ENCODE assay signal across 1 cellular context in the genomic region with DNA sequence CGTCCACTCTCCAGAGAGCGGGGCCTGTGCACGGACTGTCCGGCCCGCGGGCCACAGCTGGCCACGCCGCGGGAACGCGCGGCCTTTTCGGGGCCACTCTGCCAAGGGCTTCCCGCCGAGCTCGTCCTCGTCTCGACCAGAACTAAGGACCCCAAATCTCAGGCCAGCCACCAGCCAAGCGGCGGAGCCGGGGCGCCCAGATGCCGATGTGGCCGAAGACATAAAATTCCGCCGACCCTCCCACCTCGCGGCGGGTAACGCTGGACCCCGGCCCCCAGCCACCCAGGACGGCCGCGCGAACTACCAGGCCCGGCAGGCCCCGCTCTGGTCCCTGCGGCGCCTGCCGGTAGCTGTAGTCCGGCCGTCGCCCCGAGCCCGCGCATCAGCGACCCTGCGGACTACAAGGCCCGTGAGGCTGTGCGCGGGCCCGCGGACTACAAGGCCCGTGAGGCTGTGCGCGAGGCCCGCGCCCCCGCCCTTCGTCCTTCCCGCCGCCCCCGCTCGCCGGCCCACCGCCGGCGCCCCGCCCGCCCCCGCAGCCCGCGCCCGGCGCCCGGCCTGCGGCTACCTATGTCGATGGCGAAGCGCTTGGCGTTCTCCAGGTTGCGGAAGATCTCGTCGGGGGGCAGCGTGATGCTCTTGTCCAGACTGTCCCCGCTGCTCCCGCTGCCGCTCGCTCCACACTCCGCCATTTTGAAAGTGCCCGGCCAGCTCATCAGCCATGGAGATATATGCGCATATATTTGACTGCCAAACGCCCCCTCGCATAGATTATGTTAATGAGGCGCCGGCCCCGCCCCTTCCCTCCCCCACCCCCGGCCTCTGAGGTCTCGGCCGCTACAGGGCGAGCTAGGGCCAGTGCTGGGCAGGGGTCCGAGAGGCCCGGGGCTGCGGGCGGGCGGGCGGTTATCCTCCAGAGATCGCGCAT.
A peak's percentile ranks its signal among the peaks of the same experiment; 100 is the strongest.
TF ChIP-seq lines count a peak whose summit lies in the region.

A gene (minus strand): TSS at position 701 of the 928 bp plus-strand sequence. CDS start 9 bp downstream, at position 692.

TF ChIP-seq in K562, 482 proteins besides CTCF, POLR2A, EP300 and RAD21 (continued from another document and continues in another):
- TF ChIP-seq, protein P1, sequence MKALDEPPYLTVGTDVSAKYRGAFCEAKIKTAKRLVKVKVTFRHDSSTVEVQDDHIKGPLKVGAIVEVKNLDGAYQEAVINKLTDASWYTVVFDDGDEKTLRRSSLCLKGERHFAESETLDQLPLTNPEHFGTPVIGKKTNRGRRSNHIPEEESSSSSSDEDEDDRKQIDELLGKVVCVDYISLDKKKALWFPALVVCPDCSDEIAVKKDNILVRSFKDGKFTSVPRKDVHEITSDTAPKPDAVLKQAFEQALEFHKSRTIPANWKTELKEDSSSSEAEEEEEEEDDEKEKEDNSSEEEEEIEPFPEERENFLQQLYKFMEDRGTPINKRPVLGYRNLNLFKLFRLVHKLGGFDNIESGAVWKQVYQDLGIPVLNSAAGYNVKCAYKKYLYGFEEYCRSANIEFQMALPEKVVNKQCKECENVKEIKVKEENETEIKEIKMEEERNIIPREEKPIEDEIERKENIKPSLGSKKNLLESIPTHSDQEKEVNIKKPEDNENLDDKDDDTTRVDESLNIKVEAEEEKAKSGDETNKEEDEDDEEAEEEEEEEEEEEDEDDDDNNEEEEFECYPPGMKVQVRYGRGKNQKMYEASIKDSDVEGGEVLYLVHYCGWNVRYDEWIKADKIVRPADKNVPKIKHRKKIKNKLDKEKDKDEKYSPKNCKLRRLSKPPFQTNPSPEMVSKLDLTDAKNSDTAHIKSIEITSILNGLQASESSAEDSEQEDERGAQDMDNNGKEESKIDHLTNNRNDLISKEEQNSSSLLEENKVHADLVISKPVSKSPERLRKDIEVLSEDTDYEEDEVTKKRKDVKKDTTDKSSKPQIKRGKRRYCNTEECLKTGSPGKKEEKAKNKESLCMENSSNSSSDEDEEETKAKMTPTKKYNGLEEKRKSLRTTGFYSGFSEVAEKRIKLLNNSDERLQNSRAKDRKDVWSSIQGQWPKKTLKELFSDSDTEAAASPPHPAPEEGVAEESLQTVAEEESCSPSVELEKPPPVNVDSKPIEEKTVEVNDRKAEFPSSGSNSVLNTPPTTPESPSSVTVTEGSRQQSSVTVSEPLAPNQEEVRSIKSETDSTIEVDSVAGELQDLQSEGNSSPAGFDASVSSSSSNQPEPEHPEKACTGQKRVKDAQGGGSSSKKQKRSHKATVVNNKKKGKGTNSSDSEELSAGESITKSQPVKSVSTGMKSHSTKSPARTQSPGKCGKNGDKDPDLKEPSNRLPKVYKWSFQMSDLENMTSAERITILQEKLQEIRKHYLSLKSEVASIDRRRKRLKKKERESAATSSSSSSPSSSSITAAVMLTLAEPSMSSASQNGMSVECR (CRISPR knock-in tag; IDR thresholded peaks at IDR 0.05): peak; percentile 42; the same call in 1 of the 2 replicates
- TF ChIP-seq FOXM1 (IDR thresholded peaks at IDR 0.05; ENCODE audit: low read depth) (no peak), FOXM1 (CRISPR knock-in tag; IDR thresholded peaks at IDR 0.05; ENCODE audit: low read depth) (0 out of 2 replicates have a peak, but pooled peaks have one; percentile 45), SAP30 (IDR thresholded peaks at IDR 0.05; ENCODE audit: borderline replicate concordance, insufficient read depth, low read depth, low read length, poor library complexity, severe bottlenecking) (no peak), SREBF1 (IDR thresholded peaks at IDR 0.05; ENCODE audit: borderline replicate concordance, low read depth, low read length) (peak; percentile 74; the same call in 1 of the 2 replicates), RBM14 (IDR thresholded peaks at IDR 0.05; ENCODE audit: borderline replicate concordance, insufficient read depth, low read depth, low read length) (no peak), FUS (optimal IDR thresholded peaks at IDR 0.05; ENCODE audit: low read depth, low read length) (no peak), NCOR1 (IDR thresholded peaks at IDR 0.05) (no peak), JUNB (CRISPR knock-in tag; conservative IDR thresholded peaks at IDR 0.05) (no peak), EZH2 (IDR thresholded peaks at IDR 0.05; ENCODE audit: borderline replicate concordance, low read depth, low read length) (no peak), POLR2H (tag; IDR thresholded peaks at IDR 0.05; ENCODE audit: low read depth) (no peak), CREB1 (IDR thresholded peaks at IDR 0.05) (peak; percentile 58; the same call in 1 of the 2 replicates), CREB1 (CRISPR knock-in tag; IDR thresholded peaks at IDR 0.05) (peak; percentile 85), CHCHD3 (CRISPR knock-in tag; IDR thresholded peaks at IDR 0.05) (no peak), SRSF9 (IDR thresholded peaks at IDR 0.05; ENCODE audit: borderline replicate concordance, low read depth, low read length) (no peak), OTX1 (CRISPR knock-in tag; IDR thresholded peaks at IDR 0.05) (no peak), KDM1A (IDR thresholded peaks at IDR 0.05) (no peak), DMBX1 (CRISPR knock-in tag; IDR thresholded peaks at IDR 0.05; ENCODE audit: borderline replicate concordance) (peak; percentile 98), HNRNPUL1 (IDR thresholded peaks at IDR 0.05; ENCODE audit: low read length) (no peak)
- TF ChIP-seq, protein P2, sequence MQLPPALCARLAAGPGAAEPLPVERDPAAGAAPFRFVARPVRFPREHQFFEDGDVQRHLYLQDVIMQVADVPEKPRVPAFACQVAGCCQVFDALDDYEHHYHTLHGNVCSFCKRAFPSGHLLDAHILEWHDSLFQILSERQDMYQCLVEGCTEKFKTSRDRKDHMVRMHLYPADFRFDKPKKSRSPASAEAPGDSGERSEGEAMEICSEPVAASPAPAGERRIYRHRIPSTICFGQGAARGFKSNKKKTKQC (CRISPR knock-in tag; IDR thresholded peaks at IDR 0.05): no peak; the same call in 1 of the 2 replicates
- TF ChIP-seq, protein P3, sequence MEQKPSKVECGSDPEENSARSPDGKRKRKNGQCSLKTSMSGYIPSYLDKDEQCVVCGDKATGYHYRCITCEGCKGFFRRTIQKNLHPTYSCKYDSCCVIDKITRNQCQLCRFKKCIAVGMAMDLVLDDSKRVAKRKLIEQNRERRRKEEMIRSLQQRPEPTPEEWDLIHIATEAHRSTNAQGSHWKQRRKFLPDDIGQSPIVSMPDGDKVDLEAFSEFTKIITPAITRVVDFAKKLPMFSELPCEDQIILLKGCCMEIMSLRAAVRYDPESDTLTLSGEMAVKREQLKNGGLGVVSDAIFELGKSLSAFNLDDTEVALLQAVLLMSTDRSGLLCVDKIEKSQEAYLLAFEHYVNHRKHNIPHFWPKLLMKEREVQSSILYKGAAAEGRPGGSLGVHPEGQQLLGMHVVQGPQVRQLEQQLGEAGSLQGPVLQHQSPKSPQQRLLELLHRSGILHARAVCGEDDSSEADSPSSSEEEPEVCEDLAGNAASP (IDR thresholded peaks at IDR 0.05): no peak
- TF ChIP-seq, protein P4, sequence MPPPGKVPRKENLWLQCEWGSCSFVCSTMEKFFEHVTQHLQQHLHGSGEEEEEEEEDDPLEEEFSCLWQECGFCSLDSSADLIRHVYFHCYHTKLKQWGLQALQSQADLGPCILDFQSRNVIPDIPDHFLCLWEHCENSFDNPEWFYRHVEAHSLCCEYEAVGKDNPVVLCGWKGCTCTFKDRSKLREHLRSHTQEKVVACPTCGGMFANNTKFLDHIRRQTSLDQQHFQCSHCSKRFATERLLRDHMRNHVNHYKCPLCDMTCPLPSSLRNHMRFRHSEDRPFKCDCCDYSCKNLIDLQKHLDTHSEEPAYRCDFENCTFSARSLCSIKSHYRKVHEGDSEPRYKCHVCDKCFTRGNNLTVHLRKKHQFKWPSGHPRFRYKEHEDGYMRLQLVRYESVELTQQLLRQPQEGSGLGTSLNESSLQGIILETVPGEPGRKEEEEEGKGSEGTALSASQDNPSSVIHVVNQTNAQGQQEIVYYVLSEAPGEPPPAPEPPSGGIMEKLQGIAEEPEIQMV (tag; conservative IDR thresholded peaks at IDR 0.05; ENCODE audit: low read depth): no peak
- TF ChIP-seq, protein P5, sequence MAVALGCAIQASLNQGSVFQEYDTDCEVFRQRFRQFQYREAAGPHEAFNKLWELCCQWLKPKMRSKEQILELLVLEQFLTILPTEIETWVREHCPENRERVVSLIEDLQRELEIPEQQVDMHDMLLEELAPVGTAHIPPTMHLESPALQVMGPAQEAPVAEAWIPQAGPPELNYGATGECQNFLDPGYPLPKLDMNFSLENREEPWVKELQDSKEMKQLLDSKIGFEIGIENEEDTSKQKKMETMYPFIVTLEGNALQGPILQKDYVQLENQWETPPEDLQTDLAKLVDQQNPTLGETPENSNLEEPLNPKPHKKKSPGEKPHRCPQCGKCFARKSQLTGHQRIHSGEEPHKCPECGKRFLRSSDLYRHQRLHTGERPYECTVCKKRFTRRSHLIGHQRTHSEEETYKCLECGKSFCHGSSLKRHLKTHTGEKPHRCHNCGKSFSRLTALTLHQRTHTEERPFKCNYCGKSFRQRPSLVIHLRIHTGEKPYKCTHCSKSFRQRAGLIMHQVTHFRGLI (CRISPR knock-in tag; IDR thresholded peaks at IDR 0.05): peak; percentile 72; the same call in 1 of the 2 replicates
- TF ChIP-seq, protein P6, sequence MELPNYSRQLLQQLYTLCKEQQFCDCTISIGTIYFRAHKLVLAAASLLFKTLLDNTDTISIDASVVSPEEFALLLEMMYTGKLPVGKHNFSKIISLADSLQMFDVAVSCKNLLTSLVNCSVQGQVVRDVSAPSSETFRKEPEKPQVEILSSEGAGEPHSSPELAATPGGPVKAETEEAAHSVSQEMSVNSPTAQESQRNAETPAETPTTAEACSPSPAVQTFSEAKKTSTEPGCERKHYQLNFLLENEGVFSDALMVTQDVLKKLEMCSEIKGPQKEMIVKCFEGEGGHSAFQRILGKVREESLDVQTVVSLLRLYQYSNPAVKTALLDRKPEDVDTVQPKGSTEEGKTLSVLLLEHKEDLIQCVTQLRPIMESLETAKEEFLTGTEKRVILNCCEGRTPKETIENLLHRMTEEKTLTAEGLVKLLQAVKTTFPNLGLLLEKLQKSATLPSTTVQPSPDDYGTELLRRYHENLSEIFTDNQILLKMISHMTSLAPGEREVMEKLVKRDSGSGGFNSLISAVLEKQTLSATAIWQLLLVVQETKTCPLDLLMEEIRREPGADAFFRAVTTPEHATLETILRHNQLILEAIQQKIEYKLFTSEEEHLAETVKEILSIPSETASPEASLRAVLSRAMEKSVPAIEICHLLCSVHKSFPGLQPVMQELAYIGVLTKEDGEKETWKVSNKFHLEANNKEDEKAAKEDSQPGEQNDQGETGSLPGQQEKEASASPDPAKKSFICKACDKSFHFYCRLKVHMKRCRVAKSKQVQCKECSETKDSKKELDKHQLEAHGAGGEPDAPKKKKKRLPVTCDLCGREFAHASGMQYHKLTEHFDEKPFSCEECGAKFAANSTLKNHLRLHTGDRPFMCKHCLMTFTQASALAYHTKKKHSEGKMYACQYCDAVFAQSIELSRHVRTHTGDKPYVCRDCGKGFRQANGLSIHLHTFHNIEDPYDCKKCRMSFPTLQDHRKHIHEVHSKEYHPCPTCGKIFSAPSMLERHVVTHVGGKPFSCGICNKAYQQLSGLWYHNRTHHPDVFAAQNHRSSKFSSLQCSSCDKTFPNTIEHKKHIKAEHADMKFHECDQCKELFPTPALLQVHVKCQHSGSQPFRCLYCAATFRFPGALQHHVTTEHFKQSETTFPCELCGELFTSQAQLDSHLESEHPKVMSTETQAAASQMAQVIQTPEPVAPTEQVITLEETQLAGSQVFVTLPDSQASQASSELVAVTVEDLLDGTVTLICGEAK (IDR thresholded peaks at IDR 0.05): 0 out of 2 replicates have a peak, but pooled peaks have one; percentile 33
- TF ChIP-seq, protein P6 (CRISPR knock-in tag; IDR thresholded peaks at IDR 0.05): no peak
- TF ChIP-seq, protein P7, sequence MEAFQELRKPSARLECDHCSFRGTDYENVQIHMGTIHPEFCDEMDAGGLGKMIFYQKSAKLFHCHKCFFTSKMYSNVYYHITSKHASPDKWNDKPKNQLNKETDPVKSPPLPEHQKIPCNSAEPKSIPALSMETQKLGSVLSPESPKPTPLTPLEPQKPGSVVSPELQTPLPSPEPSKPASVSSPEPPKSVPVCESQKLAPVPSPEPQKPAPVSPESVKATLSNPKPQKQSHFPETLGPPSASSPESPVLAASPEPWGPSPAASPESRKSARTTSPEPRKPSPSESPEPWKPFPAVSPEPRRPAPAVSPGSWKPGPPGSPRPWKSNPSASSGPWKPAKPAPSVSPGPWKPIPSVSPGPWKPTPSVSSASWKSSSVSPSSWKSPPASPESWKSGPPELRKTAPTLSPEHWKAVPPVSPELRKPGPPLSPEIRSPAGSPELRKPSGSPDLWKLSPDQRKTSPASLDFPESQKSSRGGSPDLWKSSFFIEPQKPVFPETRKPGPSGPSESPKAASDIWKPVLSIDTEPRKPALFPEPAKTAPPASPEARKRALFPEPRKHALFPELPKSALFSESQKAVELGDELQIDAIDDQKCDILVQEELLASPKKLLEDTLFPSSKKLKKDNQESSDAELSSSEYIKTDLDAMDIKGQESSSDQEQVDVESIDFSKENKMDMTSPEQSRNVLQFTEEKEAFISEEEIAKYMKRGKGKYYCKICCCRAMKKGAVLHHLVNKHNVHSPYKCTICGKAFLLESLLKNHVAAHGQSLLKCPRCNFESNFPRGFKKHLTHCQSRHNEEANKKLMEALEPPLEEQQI (IDR thresholded peaks at IDR 0.05): no peak
